8 cellular contexts compared by ENCODE assay signal in genomic region chr1:146413911-146414310, GRCh38.
DNase-seq lines count a peak whose midpoint lies in the region; ATAC-seq, FAIRE-seq and TF ChIP-seq lines count a peak whose summit lies in the region.
"Not testable (repeated sequence)": the region's sequence is repeated elsewhere in the genome, so short reads cannot be mapped to it uniquely, and the experiment has no call there.

No MANE protein-coding gene starts in this region.

- H3K27ac ChIP-seq in body of pancreas, psoas muscle: not testable (repeated sequence)

- intact Hi-C loops in activated CD4-positive, alpha-beta memory T cell treated with anti-CD3 and anti-CD28 coated beads for 36 hours (cut with micrococcal nuclease); body of pancreas (cut with DNase I); psoas muscle (cut with DNase I): not testable (repeated sequence)

- whole genome bisulfite sequencing in body of pancreas, 2 donors = no CpG with 5 or more reads among the region's 6 CpGs
- WGBS in psoas muscle, 3 donors = 9 to 20% (median 15%) methylated on average over 2 to 4 of the region's 6 CpGs

- H3K4me3 Mint-ChIP-seq in activated CD4-positive, alpha-beta memory T cell treated with anti-CD3 and anti-CD28 coated beads for 36 hours = not testable (repeated sequence)

- not testable (repeated sequence) for TF ChIP-seq CTCF in body of pancreas (IDR thresholded peaks at IDR 0.05); fibroblast of the aortic adventitia (IDR thresholded peaks at IDR 0.05; ENCODE audit: insufficient read depth, low read length); psoas muscle (IDR thresholded peaks at IDR 0.05)

- CTCF ChIA-PET in activated CD4-positive, alpha-beta memory T cell treated with anti-CD3 and anti-CD28 coated beads for 36 hours (lab: Charles Lee) = not testable (repeated sequence)

- H3K27me3 ChIP-seq in body of pancreas; psoas muscle (ENCODE audit: insufficient read depth in 3 of 3, low read length in 2 of 3): not testable (repeated sequence)

- not testable (repeated sequence) for H3K9me3 ChIP-seq in body of pancreas, psoas muscle

- H3K4me3 ChIP-seq in body of pancreas; fibroblast of the aortic adventitia (ENCODE audit: low read depth, low read length); psoas muscle: not testable (repeated sequence)

- not testable (repeated sequence) for FAIRE-seq in RCC 7860 (lab: Jason Lieb, UNC)

- H3K4me1 ChIP-seq in body of pancreas, psoas muscle: not testable (repeated sequence)

- H3K4me1 Mint-ChIP-seq in activated CD4-positive, alpha-beta memory T cell treated with anti-CD3 and anti-CD28 coated beads for 36 hours (ENCODE audit: low read depth) = not testable (repeated sequence)

- TF ChIP-seq POLR2A in body of pancreas (IDR thresholded peaks at IDR 0.05) = not testable (repeated sequence)

- not testable (repeated sequence) for H3K36me3 ChIP-seq in body of pancreas (replicated peaks in 1 of 2; ENCODE audit: insufficient read depth in 1 of 2, low read depth in 2 of 2); psoas muscle (ENCODE audit: insufficient read depth in 1 of 2, low read depth in 1 of 2)

- H3K9me3 Mint-ChIP-seq in activated CD4-positive, alpha-beta memory T cell treated with anti-CD3 and anti-CD28 coated beads for 36 hours = not testable (repeated sequence)

- H3K27ac Mint-ChIP-seq in activated CD4-positive, alpha-beta memory T cell treated with anti-CD3 and anti-CD28 coated beads for 36 hours = peak overlapping the region; percentile 67

- not testable (repeated sequence) for H3K36me3 Mint-ChIP-seq in activated CD4-positive, alpha-beta memory T cell treated with anti-CD3 and anti-CD28 coated beads for 36 hours

- H3K27me3 Mint-ChIP-seq in activated CD4-positive, alpha-beta memory T cell treated with anti-CD3 and anti-CD28 coated beads for 36 hours = not testable (repeated sequence)

- not testable (repeated sequence) for ATAC-seq in body of pancreas
- peak in 1 of 4 donors; percentile 53 for ATAC-seq in psoas muscle

- POLR2A ChIA-PET in activated CD4-positive, alpha-beta memory T cell treated with anti-CD3 and anti-CD28 coated beads for 36 hours (lab: Charles Lee) = not testable (repeated sequence)

- peak; percentile 1 for DNase-seq in CD1c-positive myeloid dendritic cell (ENCODE audit: extremely low spot score)
- peak; percentile 18 for DNase-seq in HK-2 (ENCODE audit: unreplicated experiment)
- DNase-seq in RCC 7860 (ENCODE audit: low spot score) = peak; percentile 65
- DNase-seq in activated CD4-positive, alpha-beta memory T cell treated with anti-CD3 and anti-CD28 coated beads for 36 hours = not testable (repeated sequence)
- DNase-seq in body of pancreas = peak; percentile 17 to 59 (median 38)
- peak; percentile 0 for DNase-seq in fibroblast of the aortic adventitia (ENCODE audit: low read depth)
- DNase-seq in left kidney (ENCODE audit: low read depth, low spot score) = peak; percentile 39
- peak; percentile 53 to 84 for DNase-seq in psoas muscle
